Comparison of ENCODE assay signal across 13 cellular contexts in the genomic region with DNA sequence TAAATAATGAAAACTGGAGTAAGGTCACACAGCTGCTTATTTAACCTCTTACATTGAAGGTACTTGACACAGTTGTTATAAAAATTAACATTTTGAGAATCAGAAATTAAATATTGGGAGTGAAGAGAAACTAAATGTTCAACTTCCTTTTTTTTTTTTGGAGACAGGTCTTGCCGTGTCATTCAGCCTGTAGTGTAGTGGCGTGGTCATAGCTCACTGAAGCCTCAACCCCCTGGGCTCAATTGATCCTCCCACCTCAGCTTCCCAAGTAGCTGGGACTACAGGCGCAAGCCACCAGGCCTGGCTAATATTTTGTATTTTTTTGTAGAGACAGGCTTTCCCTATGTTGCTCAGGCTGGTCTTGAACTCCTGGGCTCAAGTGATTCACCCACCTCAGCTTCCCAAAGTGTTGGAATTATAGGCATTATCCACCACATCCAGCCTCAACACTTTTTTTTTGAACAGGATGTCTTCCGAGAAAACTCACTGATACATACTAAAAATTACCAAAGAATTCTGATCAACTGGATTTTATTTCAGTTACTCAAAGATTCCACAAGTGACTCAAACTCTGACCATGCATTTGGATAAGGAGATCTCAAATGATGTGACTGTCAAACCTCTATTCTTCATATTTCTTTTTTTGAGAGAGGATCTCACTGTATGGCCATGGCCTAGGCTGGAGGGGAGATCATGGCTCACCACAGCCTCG.
"Had no signal": no experiment of that assay in that cellular context is flagged by ENCODE, and none has a peak within 500 bp of the region (broad histone marks: within the 10 kb centered on the region; RNA-seq: fewer than 3 reads in every experiment).

No MANE protein-coding gene starts in this region.

- ATAC-seq: stimulated activated naive CD8-positive, alpha-beta T cell treated with anti-CD3 and anti-CD28 coated beads, Interleukin-15, amount 100 ng/mL, for 72 hours; WTC11 had no signal

- H3K4me1 ChIP-seq: esophagus squamous epithelium, left ventricle myocardium inferior, sigmoid colon had no signal

- H3K4me3 ChIP-seq: esophagus squamous epithelium, left ventricle myocardium inferior, sigmoid colon, thoracic aorta had no signal

- H3K27me3 ChIP-seq: esophagus squamous epithelium, sigmoid colon had no signal

- H3K36me3 ChIP-seq: thoracic aorta had no signal

- DNase-seq: activated CD4-positive, alpha-beta T cell treated with anti-CD3 and anti-CD28 coated beads, Interleukin-2, amount 10 ng/mL, durations not matched to agents 7 days and 5 days; activated CD8-positive, alpha-beta memory T cell treated with anti-CD3 and anti-CD28 coated beads for 24 hours; activated naive CD4-positive, alpha-beta T cell treated with anti-CD3 and anti-CD28 coated beads for 36 hours; esophagus squamous epithelium; foreskin fibroblast; head of caudate nucleus; left ventricle myocardium inferior; mesenchymal stem cell; sigmoid colon; stimulated activated CD4-positive, alpha-beta T cell treated with anti-CD3 and anti-CD28 coated beads, Interleukin-12 subunit alpha, Interleukin-12 subunit beta, amount 100 ng/mL, for 4 hours; stimulated activated naive CD8-positive, alpha-beta T cell treated with anti-CD3 and anti-CD28 coated beads, Interleukin-15, amount 100 ng/mL, for 72 hours had no signal

- H3K9me3 ChIP-seq: esophagus squamous epithelium, left ventricle myocardium inferior, sigmoid colon, thoracic aorta had no signal

- H3K27ac ChIP-seq: esophagus squamous epithelium, left ventricle myocardium inferior, sigmoid colon, thoracic aorta had no signal
